ENCODE assay signal across 16 cellular contexts in genomic region chr20:30985386-30985785, GRCh38.
"Had no signal": no experiment of that assay in that cellular context is flagged by ENCODE, and none has a peak within 500 bp of the region (broad histone marks: within the 10 kb centered on the region; RNA-seq: fewer than 3 reads in every experiment).

No MANE protein-coding gene starts in this region.

- H3K27me3 ChIP-seq: cardiac muscle cell, gastroesophageal sphincter, heart right ventricle, thyroid gland, uterus had no signal

- H3K36me3 ChIP-seq: cardiac muscle cell, gastroesophageal sphincter, heart right ventricle, thyroid gland, uterus had no signal

- H3K27ac Mint-ChIP-seq: activated naive CD4-positive, alpha-beta T cell treated with anti-CD3 and anti-CD28 coated beads, Interleukin-2, amount 50 U/mL, for 72 hours; activated T-helper 2 cell treated with anti-CD3 and anti-CD28 coated beads, Interferon-gamma antibody, Interleukin-2, Interleukin-4, amounts not matched to agents 10 μg/mL and 5 μg/mL and 100 μg/mL, durations not matched to agents 14 hours and 24 hours and 36 hours; memory B cell; natural killer cell; stimulated activated naive B cell treated with anti-CD40 and anti-IgM and Interleukin-4, amounts not matched to agents 10 μg/mL and 1 μg/mL and 100 μg/mL, for 72 hours had no signal

- H3K27ac ChIP-seq: cardiac muscle cell, gastroesophageal sphincter, heart right ventricle, thyroid gland, uterus had no signal

- FAIRE-seq: endometrium had no signal

- H3K4me3 Mint-ChIP-seq: memory B cell; natural killer cell; stimulated activated naive B cell treated with anti-CD40 and anti-IgM and Interleukin-4, amounts not matched to agents 10 μg/mL and 1 μg/mL and 100 μg/mL, for 72 hours had no signal

- H3K9me3 ChIP-seq: thyroid gland, uterus had no signal

- ATAC-seq: activated naive CD4-positive, alpha-beta T cell treated with anti-CD3 and anti-CD28 coated beads, Interleukin-2, amount 50 U/mL, for 72 hours; gastroesophageal sphincter; heart right ventricle; natural killer cell; stimulated activated naive B cell treated with anti-CD40 and anti-IgM and Interleukin-4, amounts not matched to agents 10 μg/mL and 1 μg/mL and 100 μg/mL, for 72 hours had no signal

- H3K4me3 ChIP-seq: cardiac muscle cell, gastroesophageal sphincter, heart right ventricle, thyroid gland, uterus had no signal

- H3K4me1 ChIP-seq: gastroesophageal sphincter, heart right ventricle, thyroid gland, uterus had no signal

- H3K27me3 Mint-ChIP-seq: memory B cell; stimulated activated naive B cell treated with anti-CD40 and anti-IgM and Interleukin-4, amounts not matched to agents 10 μg/mL and 1 μg/mL and 100 μg/mL, for 72 hours had no signal

- H3K4me1 Mint-ChIP-seq: memory B cell; natural killer cell; stimulated activated naive B cell treated with anti-CD40 and anti-IgM and Interleukin-4, amounts not matched to agents 10 μg/mL and 1 μg/mL and 100 μg/mL, for 72 hours had no signal

- DNase-seq: activated CD4-positive, alpha-beta T cell treated with anti-CD3 and anti-CD28 coated beads, Interleukin-2, amount 50 U/mL, for 1 hour; activated CD4-positive, CD25-positive, alpha-beta regulatory T cell; activated T-cell treated with anti-CD3 and anti-CD28 coated beads for 4 hours; heart right ventricle; natural killer cell; stimulated activated CD4-positive, alpha-beta T cell treated with anti-CD3 and anti-CD28 coated beads, Interleukin-15, amount 100 ng/mL, for 24 hours; stimulated activated CD4-positive, alpha-beta T cell treated with anti-CD3 and anti-CD28 coated beads, Interleukin-4, amount 100 ng/mL, for 1 hour; stimulated activated naive B cell treated with anti-CD40 and anti-IgM and Interleukin-4, amounts not matched to agents 10 μg/mL and 1 μg/mL and 100 μg/mL, for 72 hours; thyroid gland; uterus had no signal
